14 cellular contexts compared by ENCODE assay signal in the genomic region with DNA sequence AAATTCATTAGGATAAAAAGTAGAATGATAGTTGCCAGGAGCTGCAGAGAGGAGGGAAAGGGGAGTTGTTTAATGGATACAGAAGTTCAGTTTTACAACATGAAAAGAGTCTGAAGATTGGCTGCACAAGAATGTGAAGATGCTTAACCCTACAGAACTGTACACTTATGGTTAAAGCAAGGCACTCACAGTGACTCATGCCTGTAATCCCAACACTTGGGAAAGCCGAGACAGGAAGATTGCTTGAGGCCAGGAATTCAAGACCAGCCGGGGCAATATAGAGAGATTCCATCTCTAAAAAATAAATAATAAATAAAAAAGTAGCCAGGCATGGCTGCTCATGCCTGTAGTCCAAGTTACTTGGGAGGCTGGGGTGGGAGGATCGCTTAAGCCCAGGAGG.
"Had no signal": no experiment of that assay in that cellular context is flagged by ENCODE, and none has a peak within 500 bp of the region (broad histone marks: within the 10 kb centered on the region; RNA-seq: fewer than 3 reads in every experiment).

No MANE protein-coding gene starts in this region.

- DNase-seq: activated CD4-positive, alpha-beta T cell treated with anti-CD3 and anti-CD28 coated beads, Interleukin-2, amount 10 ng/mL, durations not matched to agents 7 days and 5 days; activated CD8-positive, alpha-beta memory T cell treated with anti-CD3 and anti-CD28 coated beads for 24 hours; activated naive CD8-positive, alpha-beta T cell treated with anti-CD3 and anti-CD28 coated beads for 36 hours; aorta; head of caudate nucleus; left colon; lower lobe of right lung; midbrain; right lobe of liver; spleen; stimulated activated naive CD8-positive, alpha-beta T cell treated with anti-CD3 and anti-CD28 coated beads, Interleukin-15, amount 100 ng/mL, for 72 hours; testis; upper lobe of right lung had no signal

- H3K27me3 ChIP-seq: cardiac muscle cell, right lobe of liver, spleen, testis, upper lobe of right lung had no signal

- H3K27ac ChIP-seq: cardiac muscle cell, lower lobe of right lung, right lobe of liver, spleen, testis, upper lobe of right lung had no signal

- H3K9me3 ChIP-seq: right lobe of liver, testis, upper lobe of right lung had no signal

- ATAC-seq: left colon; lower lobe of right lung; right lobe of liver; stimulated activated naive CD8-positive, alpha-beta T cell treated with anti-CD3 and anti-CD28 coated beads, Interleukin-15, amount 100 ng/mL, for 72 hours; upper lobe of right lung had no signal

- H3K4me3 ChIP-seq: cardiac muscle cell, lower lobe of right lung, right lobe of liver, spleen, testis, upper lobe of right lung had no signal

- H3K4me1 ChIP-seq: lower lobe of right lung, right lobe of liver, spleen, testis, upper lobe of right lung had no signal

- H3K36me3 ChIP-seq: cardiac muscle cell, lower lobe of right lung, right lobe of liver, upper lobe of right lung had no signal
